18 cellular contexts compared by ENCODE assay signal in the genomic region with DNA sequence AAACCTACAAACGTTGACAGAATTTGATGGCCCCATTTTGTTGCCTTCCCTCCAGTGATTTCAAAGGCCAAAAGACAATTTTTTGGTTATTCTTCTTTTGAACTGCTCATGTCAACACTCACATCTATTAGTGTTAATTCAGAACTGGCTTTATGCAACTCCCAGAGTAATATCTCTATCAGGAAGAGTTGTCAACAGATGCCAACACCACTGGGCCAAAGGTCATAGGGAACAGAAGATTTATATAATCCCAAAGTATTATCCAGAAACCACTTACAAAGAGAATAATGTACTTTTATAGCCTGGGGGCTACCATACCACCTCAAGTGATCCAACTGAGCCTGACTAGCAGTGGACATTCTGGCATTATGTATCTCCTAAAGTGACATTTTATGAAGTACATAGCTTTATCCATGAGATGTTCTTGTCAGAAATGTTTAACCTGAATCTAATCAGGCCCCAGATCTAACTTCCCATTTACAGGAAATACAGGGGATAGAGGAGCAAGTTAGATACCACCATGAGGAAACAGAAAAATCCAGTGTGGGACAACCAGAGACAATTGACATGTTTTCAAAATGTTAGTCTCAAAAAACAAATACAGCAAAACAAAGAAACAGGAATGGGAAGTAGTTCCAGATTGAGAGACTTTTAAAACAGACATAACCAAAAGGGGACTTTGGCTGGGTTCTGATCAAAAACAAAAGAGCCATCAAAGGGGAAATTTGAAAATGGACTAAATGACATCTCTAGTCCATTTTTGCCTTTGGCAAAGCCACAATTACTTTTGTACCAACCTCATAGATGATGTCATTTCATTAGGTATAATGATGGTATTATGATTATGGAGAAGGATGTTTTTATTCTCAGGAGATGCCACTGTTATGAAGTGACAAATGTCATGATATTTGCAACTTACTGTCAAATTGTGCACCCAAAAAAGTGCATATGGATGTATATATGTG. TPM values are rescaled to one million over a fixed set of nuclear protein-coding genes. Genes with fewer than 3 reads are reported as not detected.
DNase-seq lines count a peak whose midpoint lies in the region; ATAC-seq, FAIRE-seq and TF ChIP-seq lines count a peak whose summit lies in the region.
"Had no signal": no experiment of that assay in that cellular context is flagged by ENCODE, and none has a peak within 500 bp of the region (broad histone marks: within the 10 kb centered on the region; RNA-seq: fewer than 3 reads in every experiment).

No MANE protein-coding gene starts in this region.

- intact Hi-C loops in K562 (cut with micrococcal nuclease), result no loop called here

- H3K9me2 ChIP-seq in Loucy (replicated peaks; ENCODE audit: low read depth, low read length), result no peaks in the 10 kb centered on the region

- H3K4me3 Mint-ChIP-seq in activated T-cell treated with anti-CD3 and anti-CD28 coated beads, Interleukin-2, amount 50 U/mL, for 4 hours, result peak overlapping the region; percentile 68
- peak overlapping the region; percentile 87 for H3K4me3 Mint-ChIP-seq in stimulated activated memory B cell treated with anti-CD40 and anti-IgM and Interleukin-4, amounts not matched to agents 10 μg/mL and 1 μg/mL and 100 μg/mL, for 72 hours
- H3K4me3 Mint-ChIP-seq: brain had no signal

- POLR2A ChIA-PET in K562 (lab: Yijun Ruan, JAX), result interaction anchor here (1.3 kb wide), 1 partner anchor 18 kb away, joined by 7 read pairs; a partner anchor contains a TSS

- peak; percentile 19 for FAIRE-seq in K562 (lab: Jason Lieb, UNC)
- FAIRE-seq: endometrium had no signal

- peaks cover 13% of the 10 kb centered on the region for H3K36me3 Mint-ChIP-seq in activated T-cell treated with anti-CD3 and anti-CD28 coated beads, Interleukin-2, amount 50 U/mL, for 4 hours (ENCODE audit: insufficient read depth)
- peaks cover 15% of the 10 kb centered on the region for H3K36me3 Mint-ChIP-seq in stimulated activated memory B cell treated with anti-CD40 and anti-IgM and Interleukin-4, amounts not matched to agents 10 μg/mL and 1 μg/mL and 100 μg/mL, for 72 hours

- DNase-seq in activated T-cell treated with anti-CD3 and anti-CD28 coated beads, Interleukin-2, amount 50 U/mL, for 4 hours, result no peak
- no peak for DNase-seq in activated T-cell treated with anti-CD3 and anti-CD28 coated beads for 4 hours
- no peak for DNase-seq in K562 (ENCODE audit: extremely low read depth in 1 of 4, low spot score in 3 of 4)
- no peak for DNase-seq in pons (ENCODE audit: low spot score)
- DNase-seq in NCI-H187 treated with DMSO at 0.1 percent for 48 hours (lab: John Stamatoyannopoulos, UW), result no peak
- DNase-seq: activated CD8-positive, alpha-beta memory T cell treated with anti-CD3 and anti-CD28 coated beads, Interleukin-2, amount 50 U/mL, for 4 hours; DMS53; gastrocnemius medialis; MG63; midbrain; SIG-M5 had no signal

- 18% methylated on average over 1 of the region's 1 CpG for WGBS in K562 (ENCODE audit: insufficient coverage, low coverage, missing lambda C conversion rate)

- H3K27me3 ChIP-seq in Loucy (ENCODE audit: insufficient read depth, low read length, poor library complexity, severe bottlenecking) (no peaks in the 10 kb centered on the region), K562 (ENCODE audit: control insufficient read depth in 2 of 2, insufficient read depth in 2 of 2, low read length in 2 of 2) (no peaks in the 10 kb centered on the region)
- H3K27me3 ChIP-seq: gastrocnemius medialis, MG63, tibial artery had no signal

- H3K9me3 ChIP-seq in Loucy (ENCODE audit: insufficient read depth, low read depth, low read length) (no peaks in the 10 kb centered on the region), K562 (replicated peaks; ENCODE audit: control insufficient read depth, insufficient read depth, low read depth, low read length) (no peaks in the 10 kb centered on the region)
- H3K9me3 ChIP-seq: gastrocnemius medialis, MG63, tibial artery had no signal

- H3K9me3 Mint-ChIP-seq in activated T-cell treated with anti-CD3 and anti-CD28 coated beads, Interleukin-2, amount 50 U/mL, for 4 hours, result no peaks in the 10 kb centered on the region
- no peaks in the 10 kb centered on the region for H3K9me3 Mint-ChIP-seq in stimulated activated memory B cell treated with anti-CD40 and anti-IgM and Interleukin-4, amounts not matched to agents 10 μg/mL and 1 μg/mL and 100 μg/mL, for 72 hours
- H3K9me3 Mint-ChIP-seq: brain had no signal

- H2AFZ ChIP-seq in Loucy (ENCODE audit: low read length) (no peak overlapping the region), K562 (ENCODE audit: low read depth, low read length) (no peak overlapping the region)
- H2AFZ ChIP-seq: parathyroid adenoma had no signal

- peaks cover 27% of the 10 kb centered on the region for H3K36me3 ChIP-seq in Loucy (ENCODE audit: insufficient read depth, low read length)
- peaks cover 86% of the 10 kb centered on the region for H3K36me3 ChIP-seq in K562 (ENCODE audit: control insufficient read depth, insufficient read depth, low read length)
- H3K36me3 ChIP-seq: gastrocnemius medialis, MG63 had no signal

- H3K27me3 Mint-ChIP-seq in activated T-cell treated with anti-CD3 and anti-CD28 coated beads, Interleukin-2, amount 50 U/mL, for 4 hours (ENCODE audit: low read depth), result no peaks in the 10 kb centered on the region
- H3K27me3 Mint-ChIP-seq in stimulated activated memory B cell treated with anti-CD40 and anti-IgM and Interleukin-4, amounts not matched to agents 10 μg/mL and 1 μg/mL and 100 μg/mL, for 72 hours, result no peaks in the 10 kb centered on the region
- H3K27me3 Mint-ChIP-seq: brain had no signal

- no TSS peak for BruUV-seq in K562 (replicated peaks; lab: Mats Ljungman, UMichigan)

- H3K27ac ChIP-seq in K562 (ENCODE audit: extremely low read depth, low read depth, low read length), result no peak overlapping the region
- H3K27ac ChIP-seq: gastrocnemius medialis, parathyroid adenoma, tibial artery had no signal

- peaks cover 3% of the 10 kb centered on the region for H3K9me1 ChIP-seq in K562 (ENCODE audit: control insufficient read depth, insufficient read depth, low read length)

- in situ Hi-C loops in K562 (cut with MboI), result no loop called here

- CTCF ChIA-PET in K562 (lab: Yijun Ruan, JAX; ENCODE audit: low intra/inter-chr PET ratio), result no interaction called here

- H3K4me1 Mint-ChIP-seq in activated T-cell treated with anti-CD3 and anti-CD28 coated beads, Interleukin-2, amount 50 U/mL, for 4 hours (ENCODE audit: low read depth), result peaks cover 92% of the 10 kb centered on the region
- H3K4me1 Mint-ChIP-seq in stimulated activated memory B cell treated with anti-CD40 and anti-IgM and Interleukin-4, amounts not matched to agents 10 μg/mL and 1 μg/mL and 100 μg/mL, for 72 hours, result peaks cover 86% of the 10 kb centered on the region

- H3K4me1 ChIP-seq in Loucy (ENCODE audit: insufficient read depth, low read length, poor library complexity, severe bottlenecking) (peaks cover 93% of the 10 kb centered on the region), K562 (replicated peaks in 1 of 2; ENCODE audit: control insufficient read depth in 2 of 2, insufficient read depth in 2 of 2, low read length in 2 of 2) (peaks cover 20 to 72% of the 10 kb centered on the region in 2 experiments)

- H3K4me3 ChIP-seq in Loucy (ENCODE audit: low read length, poor library complexity, severe bottlenecking) (peak overlapping the region; percentile 73), K562 (no peak overlapping the region)
- H3K4me3 ChIP-seq: gastrocnemius medialis, MG63, tibial artery had no signal

- TF ChIP-seq CTCF in Loucy (conservative IDR thresholded peaks at IDR 0.05; ENCODE audit: low read length) (no peak), K562 (IDR thresholded peaks at IDR 0.05 in 2 of 3, conservative IDR thresholded peaks at IDR 0.05 in 1 of 3; ENCODE audit: insufficient read depth in 2 of 3, low read depth in 1 of 3, low read length in 3 of 3) (no peak)

- H3K79me2 ChIP-seq in Loucy (ENCODE audit: insufficient read depth, low read length) (peaks cover 88% of the 10 kb centered on the region), K562 (ENCODE audit: control insufficient read depth, insufficient read depth, low read length) (peaks cover 93% of the 10 kb centered on the region)

- TF ChIP-seq POLR2A in K562 (conservative IDR thresholded peaks at IDR 0.05), result no peak
- no peak for TF ChIP-seq POLR2A in GM18505 (IDR thresholded peaks at IDR 0.05; ENCODE audit: borderline replicate concordance, extremely low read depth, insufficient read depth, insufficient read length)

- TF ChIP-seq EP300 in K562 (IDR thresholded peaks at IDR 0.05; ENCODE audit: low read length), result no peak

- H3K4me2 ChIP-seq in Loucy (ENCODE audit: low read depth, low read length, poor library complexity, severe bottlenecking), result peak overlapping the region; percentile 96
- no peak overlapping the region for H3K4me2 ChIP-seq in K562 (ENCODE audit: insufficient read depth, low read length)

- H4K20me1 ChIP-seq in Loucy (ENCODE audit: insufficient read depth, low read length, poor library complexity, severe bottlenecking), result peaks cover 16% of the 10 kb centered on the region
- peaks cover 20% of the 10 kb centered on the region for H4K20me1 ChIP-seq in K562 (replicated peaks; ENCODE audit: control insufficient read depth, insufficient read depth, low read length)

- H3K27ac Mint-ChIP-seq in stimulated activated memory B cell treated with anti-CD40 and anti-IgM and Interleukin-4, amounts not matched to agents 10 μg/mL and 1 μg/mL and 100 μg/mL, for 72 hours, result peak overlapping the region; percentile 93

- no peak for ATAC-seq in activated T-cell treated with anti-CD3 and anti-CD28 coated beads, Interleukin-2, amount 50 U/mL, for 4 hours
- ATAC-seq in K562 (no peak), GM18505 (IDR thresholded peaks at IDR 0.05; ENCODE audit: unreplicated experiment) (no peak)
- no peak for ATAC-seq in stimulated activated memory B cell treated with anti-CD40 and anti-IgM and Interleukin-4, amounts not matched to agents 10 μg/mL and 1 μg/mL and 100 μg/mL, for 72 hours
- ATAC-seq: gastrocnemius medialis had no signal

- H3K9ac ChIP-seq in Loucy (ENCODE audit: low read depth, low read length, poor library complexity, severe bottlenecking) (peak overlapping the region; percentile 75), K562 (ENCODE audit: insufficient read depth in 1 of 2, low read depth in 2 of 2, low read length in 2 of 2) (no peak overlapping the region)
- H3K9ac ChIP-seq: parathyroid adenoma had no signal

- TF ChIP-seq RAD21 in K562 (CRISPR knock-in tag; conservative IDR thresholded peaks at IDR 0.05 in 1 of 2, IDR thresholded peaks at IDR 0.05 in 1 of 2), result no peak

- peaks cover 45% of the 10 kb centered on the region for H3F3A ChIP-seq in Loucy (ENCODE audit: low read depth)

RNA-seq across cellular contexts. Expression of a gene that starts 18.5 kb away (rescaled TPM):
- 10 to 100 TPM; 10.3 to 12.1 (median 11.6) TPM for total RNA-seq in activated T-cell treated with anti-CD3 and anti-CD28 coated beads, Interleukin-2, amount 50 U/mL, for 4 hours
- total RNA-seq in K562 (2011; cell fraction: chromatin; rRNA removed; ENCODE audit: low replicate concordance), result 36.1 and 63.6 TPM in 2 replicates
- total RNA-seq in K562 (2011; cell fraction: nucleolus; rRNA removed), result 46.1 and 47.4 TPM in 2 replicates
- 43.6 and 73.7 TPM in 2 replicates for total RNA-seq in K562 (2011; cell fraction: nucleoplasm; rRNA removed)
- total RNA-seq in K562 (2014; rRNA removed), result 36.6 and 53.7 TPM in 2 replicates
- 17.2 and 17.4 TPM in 2 replicates for total RNA-seq in K562 (2014; rRNA removed; fragmentation: Illumina TruSeq; extraction: Trizol)
- 29.9 and 31.6 TPM in 2 replicates for total RNA-seq in K562 (2015; rRNA removed; fragmentation: Illumina TruSeq; extraction: Trizol)
- 57.1 and 60.6 TPM in 2 replicates for total RNA-seq in K562 (2021)
- 40.4 and 70.5 TPM in 2 replicates for polyA plus RNA-seq in K562 (2011; rRNA removed)
- polyA plus RNA-seq in K562 (2011; cell fraction: cytosol; rRNA removed), result 42.0 and 64.7 TPM in 2 replicates
- 39.9 and 55.6 TPM in 2 replicates for polyA plus RNA-seq in K562 (2011; cell fraction: nucleus; rRNA removed)
- 40.1 and 94.9 TPM in 2 replicates for polyA plus RNA-seq in K562 (2012)
- polyA plus RNA-seq in K562 (2014; fragmentation: Illumina TruSeq; extraction: Trizol), result 78.9 and 79.7 TPM in 2 replicates
- 1 to 10 TPM; 3.1 to 4.7 TPM for polyA plus RNA-seq in K562 (2014; fragmentation: Nextera tagmentation; extraction: Ambion mirVana)
- polyA plus RNA-seq in K562 (2014; rRNA removed), result 62.9 and 65.9 TPM in 2 replicates
- 19.7 and 22.8 TPM in 2 replicates for polyA minus RNA-seq in K562 (2011; rRNA and poly(A)+ RNA removed)
- 29.9 and 30.1 TPM in 2 replicates for polyA minus RNA-seq in K562 (2011; cell fraction: cytosol; rRNA and poly(A)+ RNA removed)
- 22.2 and 22.9 TPM in 2 replicates for polyA minus RNA-seq in K562 (2011; cell fraction: nucleus; rRNA and poly(A)+ RNA removed)

RNA-seq across cellular contexts. Expression of a gene that starts 37.7 kb away (rescaled TPM):
- total RNA-seq in activated T-cell treated with anti-CD3 and anti-CD28 coated beads, Interleukin-2, amount 50 U/mL, for 4 hours, result 10 to 100 TPM; 89.1 to 90.4 (median 90.3) TPM
- 115 and 192 TPM in 2 replicates for total RNA-seq in K562 (2011; cell fraction: chromatin; rRNA removed; ENCODE audit: low replicate concordance)
- total RNA-seq in K562 (2011; cell fraction: nucleolus; rRNA removed), result 145 and 163 TPM in 2 replicates
- total RNA-seq in K562 (2011; cell fraction: nucleoplasm; rRNA removed), result 170 and 177 TPM in 2 replicates
- 51.4 and 58.8 TPM in 2 replicates for total RNA-seq in K562 (2014; rRNA removed)
- 76.4 and 77.1 TPM in 2 replicates for total RNA-seq in K562 (2014; rRNA removed; fragmentation: Illumina TruSeq; extraction: Trizol)
- total RNA-seq in K562 (2015; rRNA removed; fragmentation: Illumina TruSeq; extraction: Trizol), result 64.1 and 74.2 TPM in 2 replicates
- 66.2 and 66.3 TPM in 2 replicates for total RNA-seq in K562 (2021)
- 87.9 and 103 TPM in 2 replicates for polyA plus RNA-seq in K562 (2011; rRNA removed)
- 75.0 and 110 TPM in 2 replicates for polyA plus RNA-seq in K562 (2011; cell fraction: cytosol; rRNA removed)
- 141 and 182 TPM in 2 replicates for polyA plus RNA-seq in K562 (2011; cell fraction: nucleus; rRNA removed)
- polyA plus RNA-seq in K562 (2012), result 67.9 and 71.4 TPM in 2 replicates
- polyA plus RNA-seq in K562 (2014; fragmentation: Illumina TruSeq; extraction: Trizol), result 70.7 and 71.3 TPM in 2 replicates
- polyA plus RNA-seq in K562 (2014; fragmentation: Nextera tagmentation; extraction: Ambion mirVana), result 10 to 100 TPM; 62.0 to 64.4 TPM
- 53.4 and 54.3 TPM in 2 replicates for polyA plus RNA-seq in K562 (2014; rRNA removed)
- polyA minus RNA-seq in K562 (2011; rRNA and poly(A)+ RNA removed), result 58.8 and 75.1 TPM in 2 replicates
- 43.5 and 45.8 TPM in 2 replicates for polyA minus RNA-seq in K562 (2011; cell fraction: cytosol; rRNA and poly(A)+ RNA removed)
- 41.2 and 65.6 TPM in 2 replicates for polyA minus RNA-seq in K562 (2011; cell fraction: nucleus; rRNA and poly(A)+ RNA removed)

RNA-seq across cellular contexts. Expression of a gene that starts 43.0 kb away (rescaled TPM):
- total RNA-seq in activated T-cell treated with anti-CD3 and anti-CD28 coated beads, Interleukin-2, amount 50 U/mL, for 4 hours, result 10 to 100 TPM; 59.4 to 66.6 (median 63.8) TPM
- total RNA-seq in K562 (2011; cell fraction: chromatin; rRNA removed; ENCODE audit: low replicate concordance), result 98.7 and 143 TPM in 2 replicates
- total RNA-seq in K562 (2011; cell fraction: nucleolus; rRNA removed), result 42.4 and 42.8 TPM in 2 replicates
- 98.0 and 135 TPM in 2 replicates for total RNA-seq in K562 (2011; cell fraction: nucleoplasm; rRNA removed)
- 26.6 and 34.8 TPM in 2 replicates for total RNA-seq in K562 (2014; rRNA removed)
- 37.7 and 42.2 TPM in 2 replicates for total RNA-seq in K562 (2014; rRNA removed; fragmentation: Illumina TruSeq; extraction: Trizol)
- total RNA-seq in K562 (2015; rRNA removed; fragmentation: Illumina TruSeq; extraction: Trizol), result 35.6 and 36.1 TPM in 2 replicates
- total RNA-seq in K562 (2021), result 52.8 and 57.3 TPM in 2 replicates
- 20.6 and 39.3 TPM in 2 replicates for polyA plus RNA-seq in K562 (2011; rRNA removed)
- 14.3 and 28.7 TPM in 2 replicates for polyA plus RNA-seq in K562 (2011; cell fraction: cytosol; rRNA removed)
- 53.9 and 59.1 TPM in 2 replicates for polyA plus RNA-seq in K562 (2011; cell fraction: nucleus; rRNA removed)
- polyA plus RNA-seq in K562 (2012), result 24.3 and 34.3 TPM in 2 replicates
- polyA plus RNA-seq in K562 (2014; fragmentation: Illumina TruSeq; extraction: Trizol), result 36.1 and 39.1 TPM in 2 replicates
- polyA plus RNA-seq in K562 (2014; fragmentation: Nextera tagmentation; extraction: Ambion mirVana), result 10 to 100 TPM; 10.8 to 10.9 TPM
- polyA plus RNA-seq in K562 (2014; rRNA removed), result 18.3 and 20.5 TPM in 2 replicates
- polyA minus RNA-seq in K562 (2011; rRNA and poly(A)+ RNA removed), result 52.7 and 64.3 TPM in 2 replicates
- 34.6 and 39.4 TPM in 2 replicates for polyA minus RNA-seq in K562 (2011; cell fraction: cytosol; rRNA and poly(A)+ RNA removed)
- polyA minus RNA-seq in K562 (2011; cell fraction: nucleus; rRNA and poly(A)+ RNA removed), result 31.5 and 52.3 TPM in 2 replicates
